In the genomic region with DNA sequence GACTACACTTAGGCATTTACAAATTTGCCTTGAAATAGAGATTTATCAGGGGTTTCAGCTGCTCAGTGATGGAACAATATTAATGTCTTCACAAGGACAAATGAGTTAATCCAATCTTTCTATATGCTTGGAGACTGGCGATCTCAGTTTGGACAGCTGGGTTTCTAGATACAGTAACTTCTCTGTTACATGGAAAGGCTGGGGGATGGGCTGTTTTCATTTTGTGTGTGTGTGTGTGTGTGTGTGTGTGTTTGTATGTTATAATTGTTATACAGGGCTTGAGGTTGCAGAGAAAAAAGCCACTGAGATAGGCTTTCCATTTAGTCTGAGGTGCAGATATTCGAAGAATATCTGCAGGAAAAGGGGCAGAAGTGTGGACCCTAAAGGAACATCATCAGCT, we compare ENCODE assay signal across 23 cellular contexts.
DNase-seq lines count a peak whose midpoint lies in the region; ATAC-seq and TF ChIP-seq lines count a peak whose summit lies in the region.
"Had no signal": no experiment of that assay in that cellular context is flagged by ENCODE, and none has a peak within 500 bp of the region (broad histone marks: within the 10 kb centered on the region; RNA-seq: fewer than 3 reads in every experiment).

No MANE protein-coding gene starts in this region.

- no peak overlapping the region for H3K4me3 ChIP-seq in dorsolateral prefrontal cortex
- H3K4me3 ChIP-seq in heart right ventricle, result no peak overlapping the region
- H3K4me3 ChIP-seq: A549; BLaER1 treated with 17β-estradiol and CSF1 and Interleukin-3, amounts not matched to agents 10 nM and 100 nM; GM12878; GM23248; HAP-1 had no signal

- TF ChIP-seq CTCF in dorsolateral prefrontal cortex (IDR thresholded peaks at IDR 0.05 in 54 of 56, conservative IDR thresholded peaks at IDR 0.05 in 2 of 56; ENCODE audit: low read depth in 1 of 56, partially characterized antibody in 56 of 56), result no peak
- TF ChIP-seq CTCF in heart right ventricle (IDR thresholded peaks at IDR 0.05), result no peak

- peak overlapping the region in 31 of 59 donors; percentile 1 to 84 (median 51) for H3K27ac ChIP-seq in dorsolateral prefrontal cortex
- no peak overlapping the region for H3K27ac ChIP-seq in heart right ventricle
- H3K27ac ChIP-seq: A549; BLaER1 treated with 17β-estradiol and CSF1 and Interleukin-3, amounts not matched to agents 10 nM and 100 nM; GM23248 had no signal

- intact Hi-C loops in dorsolateral prefrontal cortex (cut with DNase I), result no loop called here
- intact Hi-C loops in heart right ventricle (cut with DNase I), result no loop called here

- H3K36me3 ChIP-seq in heart right ventricle, result no peaks in the 10 kb centered on the region
- H3K36me3 ChIP-seq: BE2C; BLaER1 treated with 17β-estradiol and CSF1 and Interleukin-3, amounts not matched to agents 10 nM and 100 nM; HAP-1 had no signal

- DNase-seq in dorsolateral prefrontal cortex, result peak in 2 of 10 donors; percentile 36 to 52
- peak; percentile 25 for DNase-seq in medulla oblongata (ENCODE audit: extremely low spot score)
- DNase-seq in putamen (ENCODE audit: low spot score), result peak; percentile 29
- no peak for DNase-seq in iPS-NIHi11 (ENCODE audit: low spot score)
- DNase-seq in activated CD8-positive, alpha-beta memory T cell treated with anti-CD3 and anti-CD28 coated beads, Interleukin-2, amount 50 U/mL, for 48 hours, result no peak
- no peak for DNase-seq in mucosa of gallbladder (ENCODE audit: low spot score)
- DNase-seq in heart right ventricle, result no peak
- DNase-seq: 8988T; ACHN; AML-193; BE2C; CD4-positive, alpha-beta T cell; CD8-positive, alpha-beta memory T cell; DMS 273 treated with DMSO at 0.1 percent for 48 hours; DMS79; EL; GDM1; GM23248; HFFc6 had no signal

- no peak for ATAC-seq in heart right ventricle
- ATAC-seq: A549, GM12878 had no signal

- WGBS in heart right ventricle, 2 donors, result 72 to 80% methylated on average over 2 of the region's 2 CpGs

- H3K4me1 ChIP-seq in heart right ventricle, result no peaks in the 10 kb centered on the region
- H3K4me1 ChIP-seq: A549, BE2C, HAP-1 had no signal

- no peaks in the 10 kb centered on the region for H3K27me3 ChIP-seq in dorsolateral prefrontal cortex
- H3K27me3 ChIP-seq in heart right ventricle, result no peaks in the 10 kb centered on the region
- H3K27me3 ChIP-seq: BE2C; BLaER1 treated with 17β-estradiol and CSF1 and Interleukin-3, amounts not matched to agents 10 nM and 100 nM had no signal

- peaks cover 0 to 29% (median 0%) of the 10 kb centered on the region in 11 donors for H3K9me3 ChIP-seq in heart right ventricle
- H3K9me3 ChIP-seq: BE2C had no signal

Comparison
In these comparisons a context has a peak if more than half of its experiments do, and no peak if none do; other contexts are left out.
1. DNase-seq: peak in medulla oblongata (single experiment) and putamen (single experiment); none in iPS-NIHi11 (single experiment), activated CD8-positive, alpha-beta memory T cell treated with anti-CD3 and anti-CD28 coated beads, Interleukin-2, amount 50 U/mL, for 48 hours (single experiment), mucosa of gallbladder (single experiment) and heart right ventricle (0 of 2).
2. H3K27ac ChIP-seq: peak in dorsolateral prefrontal cortex (31 of 59); none in heart right ventricle (0 of 10).